Comparison of ENCODE assay signal across 18 cellular contexts in genomic region chr13:26485786-26486185, GRCh38.
DNase-seq lines count a peak whose midpoint lies in the region; ATAC-seq and TF ChIP-seq lines count a peak whose summit lies in the region.
"Had no signal": no experiment of that assay in that cellular context is flagged by ENCODE, and none has a peak within 500 bp of the region (broad histone marks: within the 10 kb centered on the region; RNA-seq: fewer than 3 reads in every experiment).

No MANE protein-coding gene starts in this region.

- H3K27me3 Mint-ChIP-seq in activated CD4-positive, alpha-beta memory T cell treated with anti-CD3 and anti-CD28 coated beads, Interleukin-2, amount 10 ng/mL, durations not matched to agents 7 days and 5 days: peaks cover 2% of the 10 kb centered on the region
- peaks cover 5 to 17% of the 10 kb centered on the region in 2 donors for H3K27me3 Mint-ChIP-seq in natural killer cell treated with Interleukin-12 subunit alpha and Interleukin-12 subunit beta and Interleukin-15 and Interleukin-18, amount 100 ng/mL, for 72 hours

- H3K27ac Mint-ChIP-seq in activated CD4-positive, alpha-beta memory T cell treated with anti-CD3 and anti-CD28 coated beads, Interleukin-2, amount 10 ng/mL, durations not matched to agents 7 days and 5 days: no peak overlapping the region
- no peak overlapping the region for H3K27ac Mint-ChIP-seq in natural killer cell treated with Interleukin-12 subunit alpha and Interleukin-12 subunit beta and Interleukin-15 and Interleukin-18, amount 100 ng/mL, for 72 hours
- H3K27ac Mint-ChIP-seq: activated naive CD4-positive, alpha-beta T cell treated with anti-CD3 and anti-CD28 coated beads, Interleukin-2, amount 50 U/mL, for 24 hours; effector memory CD8-positive, alpha-beta T cell; T-helper 2 cell treated with Interferon-gamma antibody and Interleukin-4, amounts not matched to agents 5 μg/mL and 100 μg/mL, for 36 hours had no signal

- peaks cover 0 to 16% (median 0%) of the 10 kb centered on the region in 3 donors for H3K4me1 ChIP-seq in gastroesophageal sphincter
- H3K4me1 ChIP-seq: HAP-1, lower lobe of right lung had no signal

- no peaks in the 10 kb centered on the region for H3K36me3 ChIP-seq in gastroesophageal sphincter
- H3K36me3 ChIP-seq: HAP-1, lower lobe of right lung had no signal

- H3K9me3 ChIP-seq in gastroesophageal sphincter: no peaks in the 10 kb centered on the region
- H3K9me3 ChIP-seq: HAP-1, lower lobe of right lung had no signal

- POLR2A ChIA-PET in activated CD4-positive, alpha-beta memory T cell treated with anti-CD3 and anti-CD28 coated beads, Interleukin-2, amount 10 ng/mL, durations not matched to agents 7 days and 5 days (lab: Charles Lee): no interaction called here

- no peak overlapping the region for H3K4me3 Mint-ChIP-seq in activated CD4-positive, alpha-beta memory T cell treated with anti-CD3 and anti-CD28 coated beads, Interleukin-2, amount 10 ng/mL, durations not matched to agents 7 days and 5 days
- no peak overlapping the region for H3K4me3 Mint-ChIP-seq in natural killer cell treated with Interleukin-12 subunit alpha and Interleukin-12 subunit beta and Interleukin-15 and Interleukin-18, amount 100 ng/mL, for 72 hours
- H3K4me3 Mint-ChIP-seq: activated naive CD4-positive, alpha-beta T cell treated with anti-CD3 and anti-CD28 coated beads, Interleukin-2, amount 50 U/mL, for 24 hours; effector memory CD8-positive, alpha-beta T cell; naive thymus-derived CD8-positive, alpha-beta T cell; T-helper 2 cell treated with Interferon-gamma antibody and Interleukin-4, amounts not matched to agents 5 μg/mL and 100 μg/mL, for 36 hours had no signal

- DNase-seq in Ammon's horn (ENCODE audit: low spot score) (peak; percentile 37), SK-MEL-5 (ENCODE audit: low read depth, low spot score) (peak; percentile 31), posterior vena cava (ENCODE audit: low spot score) (peak; percentile 78), SKM-1 treated with dmso at 0.1 percent for 144 hours (lab: John Stamatoyannopoulos, UW; ENCODE audit: unreplicated experiment) (no peak), dermis blood vessel endothelial cell (no peak)
- DNase-seq in activated CD4-positive, alpha-beta memory T cell treated with anti-CD3 and anti-CD28 coated beads, Interleukin-2, amount 10 ng/mL, durations not matched to agents 7 days and 5 days: no peak
- no peak for DNase-seq in natural killer cell treated with Interleukin-12 subunit alpha and Interleukin-12 subunit beta and Interleukin-15 and Interleukin-18, amount 100 ng/mL, for 72 hours (ENCODE audit: low spot score)
- DNase-seq: activated CD4-positive, alpha-beta T cell treated with anti-CD3 and anti-CD28 coated beads for 1 hour; effector memory CD8-positive, alpha-beta T cell; Karpas-422; lower lobe of right lung; naive thymus-derived CD8-positive, alpha-beta T cell; NCI-H1417 treated with DMSO at 0.1 percent for 48 hours; NK-92 treated with Interleukin-12 subunit alpha and Interleukin-12 subunit beta, amount 100 ng/mL, for 24 hours had no signal

- in situ Hi-C loops in SK-MEL-5 (cut with HindIII; ENCODE audit: low pct_unique_long_range_greater_than_20kb, low sequenced_read_pairs): no loop called here

- no peak for TF ChIP-seq CTCF in gastroesophageal sphincter (IDR thresholded peaks at IDR 0.05)

- intact Hi-C loops in posterior vena cava (cut with DNase I): no loop called here

- H3K9me3 Mint-ChIP-seq in activated CD4-positive, alpha-beta memory T cell treated with anti-CD3 and anti-CD28 coated beads, Interleukin-2, amount 10 ng/mL, durations not matched to agents 7 days and 5 days: no peaks in the 10 kb centered on the region
- H3K9me3 Mint-ChIP-seq in natural killer cell treated with Interleukin-12 subunit alpha and Interleukin-12 subunit beta and Interleukin-15 and Interleukin-18, amount 100 ng/mL, for 72 hours: no peaks in the 10 kb centered on the region
- H3K9me3 Mint-ChIP-seq: activated naive CD4-positive, alpha-beta T cell treated with anti-CD3 and anti-CD28 coated beads, Interleukin-2, amount 50 U/mL, for 24 hours; effector memory CD8-positive, alpha-beta T cell; naive thymus-derived CD8-positive, alpha-beta T cell; T-helper 2 cell treated with Interferon-gamma antibody and Interleukin-4, amounts not matched to agents 5 μg/mL and 100 μg/mL, for 36 hours had no signal

- peak overlapping the region in 3 of 4 donors; percentile 37 to 67 (median 43) for H3K27ac ChIP-seq in gastroesophageal sphincter
- H3K27ac ChIP-seq: lower lobe of right lung had no signal

- no peak overlapping the region for H3K4me3 ChIP-seq in gastroesophageal sphincter
- H3K4me3 ChIP-seq: HAP-1, lower lobe of right lung had no signal

- no peaks in the 10 kb centered on the region for H3K36me3 Mint-ChIP-seq in activated CD4-positive, alpha-beta memory T cell treated with anti-CD3 and anti-CD28 coated beads, Interleukin-2, amount 10 ng/mL, durations not matched to agents 7 days and 5 days (ENCODE audit: low read depth)
- H3K36me3 Mint-ChIP-seq in natural killer cell treated with Interleukin-12 subunit alpha and Interleukin-12 subunit beta and Interleukin-15 and Interleukin-18, amount 100 ng/mL, for 72 hours: no peaks in the 10 kb centered on the region
- H3K36me3 Mint-ChIP-seq: activated naive CD4-positive, alpha-beta T cell treated with anti-CD3 and anti-CD28 coated beads, Interleukin-2, amount 50 U/mL, for 24 hours; naive thymus-derived CD8-positive, alpha-beta T cell had no signal

- no peak for TF ChIP-seq POLR2A in gastroesophageal sphincter (IDR thresholded peaks at IDR 0.05)

- CTCF ChIA-PET in activated CD4-positive, alpha-beta memory T cell treated with anti-CD3 and anti-CD28 coated beads, Interleukin-2, amount 10 ng/mL, durations not matched to agents 7 days and 5 days (lab: Charles Lee): interaction anchor here (0.9 kb wide), 1 partner anchor 11 kb away, joined by 4 read pairs; no protein-coding TSS in a partner anchor

- no peak for TF ChIP-seq EP300 in gastroesophageal sphincter (IDR thresholded peaks at IDR 0.05)

- H3K4me1 Mint-ChIP-seq in activated CD4-positive, alpha-beta memory T cell treated with anti-CD3 and anti-CD28 coated beads, Interleukin-2, amount 10 ng/mL, durations not matched to agents 7 days and 5 days: peaks cover 8% of the 10 kb centered on the region
- H3K4me1 Mint-ChIP-seq in natural killer cell treated with Interleukin-12 subunit alpha and Interleukin-12 subunit beta and Interleukin-15 and Interleukin-18, amount 100 ng/mL, for 72 hours (ENCODE audit: low read depth in 2 of 2): no peaks in the 10 kb centered on the region

- no peaks in the 10 kb centered on the region for H3K27me3 ChIP-seq in gastroesophageal sphincter

- ATAC-seq in gastroesophageal sphincter: peak; percentile 42
- ATAC-seq in natural killer cell treated with Interleukin-12 subunit alpha and Interleukin-12 subunit beta and Interleukin-15 and Interleukin-18, amount 100 ng/mL, for 72 hours: no peak
- ATAC-seq: effector memory CD8-positive, alpha-beta T cell; naive thymus-derived CD8-positive, alpha-beta T cell had no signal

- WGBS in gastroesophageal sphincter (ENCODE audit: low coverage in 1 of 2), 2 donors: 30% methylated on average over 2 of the region's 9 CpGs; no CpG with 5 or more reads in 1 of the 2 donors

Comparison
In these comparisons a context has a peak if more than half of its experiments do, and no peak if none do; other contexts are left out.
1. DNase-seq: peak in Ammon's horn (single experiment), SK-MEL-5 (single experiment) and posterior vena cava (single experiment); none in SKM-1 treated with dmso at 0.1 percent for 144 hours (single experiment), activated CD4-positive, alpha-beta memory T cell treated with anti-CD3 and anti-CD28 coated beads, Interleukin-2, amount 10 ng/mL, durations not matched to agents 7 days and 5 days (single experiment), natural killer cell treated with Interleukin-12 subunit alpha and Interleukin-12 subunit beta and Interleukin-15 and Interleukin-18, amount 100 ng/mL, for 72 hours (single experiment) and dermis blood vessel endothelial cell (single experiment).